ENCODE assay signal across 1 cellular context in genomic region chr17:20225162-20226115, GRCh38.
TF ChIP-seq lines count a peak whose summit lies in the region.

No MANE protein-coding gene starts in this region.

TF ChIP-seq in IMR-90, 13 proteins besides CTCF, POLR2A, EP300 and RAD21 (continued from another document):
- TF ChIP-seq USF2 (IDR thresholded peaks at IDR 0.05; ENCODE audit: low read depth, low read length): no peak
